7 cellular contexts compared by ENCODE assay signal in the genomic region with DNA sequence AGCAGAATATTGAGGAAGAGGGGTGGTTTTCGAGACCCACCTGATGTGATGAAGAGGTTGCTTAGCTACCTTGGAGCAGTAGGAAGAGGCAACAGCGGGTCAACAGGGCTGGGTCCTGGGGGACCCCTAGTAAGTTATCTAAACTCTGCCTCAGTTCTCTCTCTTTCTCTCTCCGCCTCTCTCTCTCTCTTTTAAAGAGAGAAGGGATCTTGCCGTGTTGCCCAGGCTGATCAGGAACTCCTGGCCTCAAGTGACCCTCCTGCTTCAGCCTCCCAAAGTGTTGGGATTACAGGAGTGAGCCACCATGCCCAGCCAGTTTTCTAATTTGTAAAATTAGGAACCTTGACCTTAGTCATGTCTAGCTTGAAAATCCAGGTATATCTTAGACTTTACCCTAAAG.
"Had no signal": no experiment of that assay in that cellular context is flagged by ENCODE, and none has a peak within 500 bp of the region (broad histone marks: within the 10 kb centered on the region; RNA-seq: fewer than 3 reads in every experiment).

No MANE protein-coding gene starts in this region.

- H2AFZ ChIP-seq: GM23248 had no signal

- H3K4me1 ChIP-seq: HAP-1 had no signal

- ATAC-seq: HCT116 had no signal

- H3K9ac ChIP-seq: GM23248 had no signal

- DNase-seq: GM23248, GOT3, IMR-90, KG1 had no signal

- H3K27ac ChIP-seq: GM23248 had no signal

- H3K36me3 ChIP-seq: HAP-1 had no signal

- H3K9me3 ChIP-seq: HAP-1 had no signal

- H3K4me3 ChIP-seq: GM23248, HAP-1, K562 had no signal
